ENCODE assay signal across 23 cellular contexts in the genomic region with DNA sequence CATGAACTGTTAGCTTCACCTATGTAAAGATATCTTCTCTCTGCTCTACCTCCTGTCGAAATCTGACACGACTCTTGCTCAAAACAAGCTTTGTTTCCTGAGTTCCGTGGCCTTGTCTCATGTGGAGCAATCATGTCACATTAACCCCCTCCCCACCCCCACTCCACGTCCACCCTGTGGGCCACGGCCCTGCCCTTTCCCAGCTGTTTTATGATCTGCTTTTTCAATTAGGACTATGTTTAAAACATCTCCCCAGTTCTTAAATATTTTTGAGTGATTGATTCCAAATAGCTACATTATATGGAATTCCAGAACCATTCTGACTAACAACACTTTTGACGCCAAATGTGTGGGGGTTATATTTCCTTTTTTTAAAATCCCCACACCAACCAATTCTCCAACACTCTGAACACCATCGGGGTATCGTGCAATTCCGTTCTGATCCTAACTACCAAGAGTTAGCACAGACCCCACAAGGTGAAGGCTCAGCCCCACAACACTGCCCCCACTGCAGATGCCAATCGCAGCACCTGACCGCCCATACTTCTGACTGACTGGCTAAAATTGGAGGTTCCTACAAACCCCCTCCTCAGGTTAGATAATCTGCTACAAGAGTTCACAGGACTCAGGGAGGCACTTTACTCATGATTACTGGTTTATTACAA. TPM values are rescaled to one million over a fixed set of nuclear protein-coding genes. Genes with fewer than 3 reads are reported as not detected.
"Had no signal": no experiment of that assay in that cellular context is flagged by ENCODE, and none has a peak within 500 bp of the region (broad histone marks: within the 10 kb centered on the region; RNA-seq: fewer than 3 reads in every experiment).

No MANE protein-coding gene starts in this region.

- H3K27ac Mint-ChIP-seq: naive thymus-derived CD8-positive, alpha-beta T cell; progenitor cell of endocrine pancreas had no signal

- H3K4me3 Mint-ChIP-seq: naive thymus-derived CD8-positive, alpha-beta T cell had no signal

- DNase-seq: colonic mucosa; effector CD8-positive, alpha-beta T cell; gastrocnemius medialis; heart right ventricle; hypothalamus; kidney glomerular epithelial cell; mammary epithelial cell; mucosa of descending colon; naive thymus-derived CD8-positive, alpha-beta T cell; nucleus accumbens; pancreas; right cardiac atrium; small intestine; stimulated activated CD4-positive, alpha-beta T cell treated with anti-CD3 and anti-CD28 coated beads, Interleukin-2, amount 100 ng/mL, for 48 hours; stimulated activated naive CD4-positive, alpha-beta T cell treated with Interleukin-2 at 50 U/mL for 16 hours; trophoblast cell had no signal

- ATAC-seq: esophagus mucosa; gastrocnemius medialis; heart right ventricle; mucosa of descending colon; naive thymus-derived CD8-positive, alpha-beta T cell; pancreas; right cardiac atrium had no signal

RNA-seq across cellular contexts. Expression of a gene that starts 12.7 kb away (rescaled TPM):
- total RNA-seq: dermis microvascular lymphatic vessel endothelial cell; fibroblast of villous mesenchyme; naive thymus-derived CD8-positive, alpha-beta T cell; progenitor cell of endocrine pancreas had no signal

RNA-seq across cellular contexts. Expression of a gene that starts 12.8 kb away (rescaled TPM):
- total RNA-seq: colonic mucosa; dermis microvascular lymphatic vessel endothelial cell; fibroblast of villous mesenchyme; gastrocnemius medialis; heart right ventricle; lower leg skin; mammary epithelial cell; mesenteric fat pad; mucosa of descending colon; naive thymus-derived CD8-positive, alpha-beta T cell; pancreas; progenitor cell of endocrine pancreas; right cardiac atrium; urinary bladder had no signal

RNA-seq across cellular contexts. Expression of a gene that starts 28.1 kb away (rescaled TPM):
- total RNA-seq: colonic mucosa; dermis microvascular lymphatic vessel endothelial cell; fibroblast of villous mesenchyme; naive thymus-derived CD8-positive, alpha-beta T cell; progenitor cell of endocrine pancreas had no signal

RNA-seq across cellular contexts. Expression of a gene that starts 45.9 kb away (rescaled TPM):
- total RNA-seq: fibroblast of villous mesenchyme had no signal

RNA-seq across cellular contexts. Expression of a gene that starts 54.9 kb away (rescaled TPM):
- total RNA-seq: colonic mucosa; dermis microvascular lymphatic vessel endothelial cell; fibroblast of villous mesenchyme; gastrocnemius medialis; heart right ventricle; mesenteric fat pad; mucosa of descending colon; naive thymus-derived CD8-positive, alpha-beta T cell; progenitor cell of endocrine pancreas; right cardiac atrium; urinary bladder had no signal
